Comparison of ENCODE assay signal across 7 cellular contexts in genomic region chr22:50243704-50244419, GRCh38. TPM values are rescaled to one million over a fixed set of nuclear protein-coding genes. Genes with fewer than 3 reads are reported as not detected.
A peak's percentile ranks its signal among the peaks of the same experiment; 100 is the strongest.
DNase-seq lines count a peak whose midpoint lies in the region; ATAC-seq and TF ChIP-seq lines count a peak whose summit lies in the region.

No MANE protein-coding gene starts in this region.

- peak overlapping the region; percentile 66 for H3K27ac ChIP-seq in OCI-LY3 (ENCODE audit: low read length)
- peak overlapping the region in 1 of 2 donors; percentile 82 for H3K27ac ChIP-seq in ovary

- H3K9ac ChIP-seq in OCI-LY3 (ENCODE audit: low read length) = peak overlapping the region; percentile 82

- intact Hi-C loops in ovary (cut with DNase I) = loop anchor here in 3 of 4 donors (5.0 to 10.0 kb wide), 3 partner anchors 98 to 281 kb away; partner anchors contain the start of genes LMF2 (in 1 of the 3), NCAPH2 (in 1 of the 3), PPP6R2 (in 1 of the 3) and SCO2 (in 1 of the 3)

- peak; percentile 17 for DNase-seq in epithelial cell of esophagus (ENCODE audit: low read depth)
- peak in 2 of 5 donors; percentile 35 to 43 for DNase-seq in ovary
- no peak for DNase-seq in NCI-H187 (lab: John Stamatoyannopoulos, UW)

- TF ChIP-seq CTCF in OCI-LY3 (IDR thresholded peaks at IDR 0.05; ENCODE audit: low read depth, low read length) = no peak
- no peak for TF ChIP-seq CTCF in epithelial cell of esophagus (IDR thresholded peaks at IDR 0.05; ENCODE audit: insufficient read depth, low read depth, low read length, missing control alignments)
- TF ChIP-seq CTCF in ovary (IDR thresholded peaks at IDR 0.05) = no peak

- H3K4me2 ChIP-seq in OCI-LY3 (ENCODE audit: low read length) = peak overlapping the region; percentile 99

- H3K4me1 ChIP-seq in OCI-LY3 (ENCODE audit: low read length) = peaks cover 15% of the 10 kb centered on the region
- peaks cover 10% of the 10 kb centered on the region for H3K4me1 ChIP-seq in ovary (ENCODE audit: insufficient read depth)

- peaks cover 3% of the 10 kb centered on the region for H3K36me3 ChIP-seq in OCI-LY3 (replicated peaks; ENCODE audit: low read depth, low read length)
- no peaks in the 10 kb centered on the region for H3K36me3 ChIP-seq in ovary

- TF ChIP-seq POLR2A in ovary (IDR thresholded peaks at IDR 0.05) = no peak

- H3K4me3 ChIP-seq in OCI-LY3 (ENCODE audit: low read length) (peak overlapping the region; percentile 91), epithelial cell of esophagus (ENCODE audit: low read length) (peak overlapping the region; percentile 94), ovary (peak overlapping the region; percentile 71)

- ATAC-seq in GM21526 (IDR thresholded peaks at IDR 0.05; ENCODE audit: low FRiP score, unreplicated experiment) (peak; percentile 1), HG02885 (IDR thresholded peaks at IDR 0.05; ENCODE audit: poor library complexity, unreplicated experiment) (no peak), HG03159 (IDR thresholded peaks at IDR 0.05; ENCODE audit: unreplicated experiment) (no peak)

- H2AFZ ChIP-seq in OCI-LY3 (ENCODE audit: low read depth, low read length) = no peak overlapping the region

- 2 to 11% (median 4%) methylated on average over 24 to 27 of the region's 27 CpGs for WGBS in ovary, 3 donors

- H3K9me3 ChIP-seq in OCI-LY3 (ENCODE audit: insufficient read depth, low read length) (no peaks in the 10 kb centered on the region), ovary (no peaks in the 10 kb centered on the region)

- H3K27me3 ChIP-seq in OCI-LY3 (ENCODE audit: low read depth, low read length) (no peaks in the 10 kb centered on the region), ovary (no peaks in the 10 kb centered on the region)

- no peaks in the 10 kb centered on the region for H4K20me1 ChIP-seq in OCI-LY3 (ENCODE audit: insufficient read depth, low read length)

- no peak for TF ChIP-seq EP300 in ovary (IDR thresholded peaks at IDR 0.05)

- H3K79me2 ChIP-seq in OCI-LY3 (ENCODE audit: low read length) = peaks cover 59% of the 10 kb centered on the region

RNA-seq across cellular contexts. Expression of gene TUBGCP6, which starts 1.0 kb away (rescaled TPM):
- total RNA-seq in ovary = 10 to 100 TPM; 35.9 to 52.2 (median 40.8) TPM
- polyA plus RNA-seq in ovary = 10 to 100 TPM in 1 of 2 donors, 1 to 10 TPM in 1; 7.5 to 42.6 TPM

RNA-seq across cellular contexts. Expression of gene HDAC10, which starts 7.2 kb away (rescaled TPM):
- total RNA-seq in ovary = 10 to 100 TPM; 24.9 to 44.6 (median 41.1) TPM
- polyA plus RNA-seq in ovary = 10 to 100 TPM in 1 of 2 donors, 1 to 10 TPM in 1; 2.3 to 33.2 TPM

RNA-seq across cellular contexts. Expression of gene MAPK12, which starts 17.6 kb away (rescaled TPM):
- 10 to 100 TPM in 6 of 7 donors, 1 to 10 TPM in 1; 7.9 to 35.3 (median 23.3) TPM for total RNA-seq in ovary
- 10 to 100 TPM in 1 of 2 donors, under 1 TPM in 1; 0.87 to 26.5 TPM for polyA plus RNA-seq in ovary

RNA-seq across cellular contexts. Expression of gene MAPK11, which starts 26.3 kb away (rescaled TPM):
- 10 to 100 TPM in 4 of 7 donors, 1 to 10 TPM in 3; 2.0 to 31.6 (median 12.0) TPM for total RNA-seq in ovary
- polyA plus RNA-seq in ovary = 10 to 100 TPM in 1 of 2 donors, under 1 TPM in 1; 0.92 to 13.0 TPM

RNA-seq across cellular contexts. Expression of gene SELENOO, which starts 43.1 kb away (rescaled TPM):
- total RNA-seq in ovary = 10 to 100 TPM; 18.9 to 31.1 (median 23.0) TPM
- 10 to 100 TPM in 1 of 2 donors, under 1 TPM in 1; 0.40 to 23.4 TPM for polyA plus RNA-seq in ovary
